In the genomic region with DNA sequence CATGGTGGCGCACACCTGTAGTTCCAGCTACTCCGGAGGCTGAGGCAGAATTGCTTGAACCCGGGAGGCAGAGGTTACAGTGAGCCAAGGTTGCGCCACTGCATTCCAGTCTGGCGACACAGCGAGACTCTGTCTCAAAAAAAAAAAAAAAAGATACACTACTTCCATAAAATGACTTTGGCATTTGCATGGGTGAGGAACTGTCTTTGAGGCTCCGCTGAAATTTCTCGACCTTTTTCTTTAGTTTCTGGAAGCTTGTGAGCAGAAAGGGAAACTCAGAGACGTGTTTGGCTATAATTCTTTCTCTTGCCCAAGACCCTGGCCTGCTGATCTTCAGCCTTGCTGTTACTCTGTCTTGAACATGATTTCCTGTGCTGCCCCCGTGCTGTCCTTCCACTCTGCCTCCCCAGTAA, we compare ENCODE assay signal across 16 cellular contexts. TPM values are rescaled to one million over a fixed set of nuclear protein-coding genes. Genes with fewer than 3 reads are reported as not detected.
DNase-seq lines count a peak whose midpoint lies in the region; ATAC-seq and TF ChIP-seq lines count a peak whose summit lies in the region.
"Had no signal": no experiment of that assay in that cellular context is flagged by ENCODE, and none has a peak within 500 bp of the region (broad histone marks: within the 10 kb centered on the region; RNA-seq: fewer than 3 reads in every experiment).

No MANE protein-coding gene starts in this region.

- DNase-seq in ELR (ENCODE audit: low read depth) (peak; percentile 48), RWPE1 (ENCODE audit: low spot score) (no peak), fibroblast of the aortic adventitia (ENCODE audit: low read depth) (peak; percentile 25), progenitor cell of endocrine pancreas (ENCODE audit: low spot score, unreplicated experiment) (no peak), COLO668 (lab: John Stamatoyannopoulos, UW; ENCODE audit: unreplicated experiment) (no peak), NCI-H345 treated with DMSO at 0.1 percent for 48 hours (lab: John Stamatoyannopoulos, UW; ENCODE audit: unreplicated experiment) (no peak), NCI-H1417 (lab: John Stamatoyannopoulos, UW) (no peak)
- DNase-seq: activated naive CD4-positive, alpha-beta T cell treated with anti-CD3 and anti-CD28 coated beads for 36 hours; colonic mucosa; foreskin keratinocyte; NCI-H510A; SHP77 treated with DMSO at 0.1 percent for 48 hours; stimulated activated naive CD8-positive, alpha-beta T cell treated with anti-CD3 and anti-CD28 coated beads, Interleukin-15, amount 100 ng/mL, for 72 hours had no signal

- no peak for ATAC-seq in GM18511 (IDR thresholded peaks at IDR 0.05; ENCODE audit: unreplicated experiment)
- ATAC-seq: foreskin keratinocyte; stimulated activated naive CD8-positive, alpha-beta T cell treated with anti-CD3 and anti-CD28 coated beads, Interleukin-15, amount 100 ng/mL, for 72 hours had no signal

- H3K4me3 Mint-ChIP-seq in progenitor cell of endocrine pancreas (ENCODE audit: low read depth) = no peak overlapping the region
- H3K4me3 Mint-ChIP-seq: activated naive CD4-positive, alpha-beta T cell treated with anti-CD3 and anti-CD28 coated beads for 36 hours; stimulated activated naive CD8-positive, alpha-beta T cell treated with anti-CD3 and anti-CD28 coated beads, Interleukin-15, amount 100 ng/mL, for 72 hours had no signal

- H3K36me3 Mint-ChIP-seq in progenitor cell of endocrine pancreas (ENCODE audit: insufficient read depth) = peaks cover 28% of the 10 kb centered on the region

- peaks cover 3% of the 10 kb centered on the region for H3K4me1 Mint-ChIP-seq in progenitor cell of endocrine pancreas (ENCODE audit: low read depth)

- POLR2A ChIA-PET in RWPE1 (lab: Yijun Ruan, JAX; ENCODE audit: low non-redundant PET) = no interaction called here

- H3K4me3 ChIP-seq in fibroblast of the aortic adventitia (ENCODE audit: low read depth, low read length) = no peak overlapping the region
- H3K4me3 ChIP-seq: colonic mucosa, HAP-1 had no signal

- CTCF ChIA-PET in RWPE1 (lab: Yijun Ruan, JAX) = no interaction called here

- 0 out of 2 replicates have a peak overlapping the region, but pooled peaks have one; percentile 3 for H3K27ac ChIP-seq in RWPE1
- H3K27ac ChIP-seq: C4-2B, colonic mucosa, foreskin keratinocyte had no signal

- H3K27me3 Mint-ChIP-seq in progenitor cell of endocrine pancreas = no peaks in the 10 kb centered on the region
- H3K27me3 Mint-ChIP-seq: stimulated activated naive CD8-positive, alpha-beta T cell treated with anti-CD3 and anti-CD28 coated beads, Interleukin-15, amount 100 ng/mL, for 72 hours had no signal

- H3K27ac Mint-ChIP-seq in progenitor cell of endocrine pancreas = peak overlapping the region; percentile 63
- H3K27ac Mint-ChIP-seq: activated naive CD4-positive, alpha-beta T cell treated with anti-CD3 and anti-CD28 coated beads for 36 hours; stimulated activated naive CD8-positive, alpha-beta T cell treated with anti-CD3 and anti-CD28 coated beads, Interleukin-15, amount 100 ng/mL, for 72 hours had no signal

- TF ChIP-seq CTCF in RWPE1 (conservative IDR thresholded peaks at IDR 0.05; ENCODE audit: low read depth) (no peak), fibroblast of the aortic adventitia (IDR thresholded peaks at IDR 0.05; ENCODE audit: insufficient read depth, low read length) (no peak), progenitor cell of endocrine pancreas (IDR thresholded peaks at IDR 0.05; ENCODE audit: unreplicated experiment) (no peak)

- H3K9me3 Mint-ChIP-seq in progenitor cell of endocrine pancreas (ENCODE audit: low read depth) = peaks cover 3% of the 10 kb centered on the region

RNA-seq across cellular contexts. Expression of gene SPIN1, which starts 37.3 kb away (rescaled TPM):
- total RNA-seq in fibroblast of the aortic adventitia (ENCODE audit: low replicate concordance) (92.5 and 135 TPM in 2 replicates), progenitor cell of endocrine pancreas (151 and 154 TPM in 2 replicates)

Comparison
In these comparisons a context has a peak if more than half of its experiments do, and no peak if none do; other contexts are left out.
1. DNase-seq: peak in ELR (single experiment) and fibroblast of the aortic adventitia (single experiment); none in RWPE1 (single experiment), progenitor cell of endocrine pancreas (single experiment), COLO668 (single experiment), NCI-H345 treated with DMSO at 0.1 percent for 48 hours (single experiment) and NCI-H1417 (0 of 3).